In genomic region chr4:185786422-185786821, GRCh38 we compare ENCODE assay signal across 28 cellular contexts. TPM values are rescaled to one million over a fixed set of nuclear protein-coding genes. Genes with fewer than 3 reads are reported as not detected.
"Had no signal": no experiment of that assay in that cellular context is flagged by ENCODE, and none has a peak within 500 bp of the region (broad histone marks: within the 10 kb centered on the region; RNA-seq: fewer than 3 reads in every experiment).

No MANE protein-coding gene starts in this region.

- H3K4me3 ChIP-seq: colonic mucosa, gastroesophageal sphincter, lung, mucosa of descending colon, prostate gland, spleen, thoracic aorta, uterus had no signal

- H3K27me3 ChIP-seq: colonic mucosa, gastroesophageal sphincter, neutrophil, spleen, uterus had no signal

- FAIRE-seq: bronchial epithelial cell, kidney had no signal

- H3K4me1 ChIP-seq: colonic mucosa, prostate gland, uterus had no signal

- H3K27ac ChIP-seq: colonic mucosa, neutrophil, prostate gland, spleen, thoracic aorta, uterus had no signal

- DNase-seq: activated CD4-positive, alpha-beta T cell treated with anti-CD3 and anti-CD28 coated beads for 4 hours; activated CD4-positive, alpha-beta T cell treated with anti-CD3 and anti-CD28 coated beads, Interleukin-2, amount 50 U/mL, for 4 hours; activated naive CD4-positive, alpha-beta T cell treated with Interleukin-2 at 50 U/mL for 16 hours; activated T-cell treated with anti-CD3 and anti-CD28 coated beads for 4 hours; activated T-cell treated with anti-CD3 and anti-CD28 coated beads, Interleukin-2, amount 50 U/mL, for 72 hours; anterior cingulate cortex; cerebellar nuclear complex; colonic mucosa; effector memory CD4-positive, alpha-beta T cell; erythroblast; hypothalamus; immature natural killer cell; kidney; mucosa of descending colon; naive B cell; nephron progenitor cell; retina; spleen; stimulated activated naive CD4-positive, alpha-beta T cell treated with Interleukin-2 at 50 U/mL for 16 hours; uterus had no signal

- H3K9me3 ChIP-seq: colonic mucosa, gastroesophageal sphincter, mucosa of descending colon, neutrophil, prostate gland, spleen, thoracic aorta, uterus had no signal

- ATAC-seq: activated T-cell treated with anti-CD3 and anti-CD28 coated beads, Interleukin-2, amount 50 U/mL, for 72 hours; gastroesophageal sphincter; left lobe of liver; mucosa of descending colon had no signal

- H3K36me3 ChIP-seq: colonic mucosa, gastroesophageal sphincter, neutrophil, prostate gland, spleen, thoracic aorta, uterus had no signal

RNA-seq across cellular contexts. Expression of gene SORBS2, which starts 25.6 kb away (rescaled TPM):
- total RNA-seq: T-helper 1 cell treated with Interleukin-12 subunit alpha and Interleukin-12 subunit beta and Interleukin-4 antibody, amounts not matched to agents 30 ng/mL and 1 ng/mL, for 36 hours had no signal
